Comparison of ENCODE assay signal across 15 cellular contexts in the genomic region with DNA sequence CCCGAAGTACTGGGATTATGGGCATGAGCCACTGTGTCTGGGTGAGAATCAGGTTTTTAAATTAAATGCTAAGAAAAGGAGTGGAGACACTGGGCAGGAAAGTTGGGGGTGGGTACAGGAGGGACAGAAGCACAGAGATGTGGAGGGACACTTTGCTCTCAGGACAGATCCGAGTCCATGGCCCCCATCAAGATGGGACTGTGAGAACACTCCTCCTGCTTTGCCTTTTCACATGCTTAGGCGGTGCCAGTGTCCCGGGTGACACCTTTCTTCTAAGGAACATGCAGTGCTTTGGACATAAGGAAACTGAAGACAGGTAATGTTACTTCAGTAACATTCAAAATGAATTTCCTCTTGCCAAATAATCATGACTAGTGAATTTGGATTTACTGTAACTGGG. TPM values are rescaled to one million over a fixed set of nuclear protein-coding genes. Genes with fewer than 3 reads are reported as not detected.
DNase-seq lines count a peak whose midpoint lies in the region; ATAC-seq and TF ChIP-seq lines count a peak whose summit lies in the region.
"Had no signal": no experiment of that assay in that cellular context is flagged by ENCODE, and none has a peak within 500 bp of the region (broad histone marks: within the 10 kb centered on the region; RNA-seq: fewer than 3 reads in every experiment).

No MANE protein-coding gene starts in this region.

- intact Hi-C loops in sigmoid colon (cut with DNase I) (no loop called here), posterior vena cava (cut with DNase I) (no loop called here)

- H3K27me3 ChIP-seq in AG04450 (ENCODE audit: control insufficient read depth, insufficient read depth, low read length) (no peaks in the 10 kb centered on the region), right atrium auricular region (no peaks in the 10 kb centered on the region), sigmoid colon (no peaks in the 10 kb centered on the region)
- H3K27me3 ChIP-seq: neural progenitor cell had no signal

- POLR2A ChIA-PET in AG04450 (lab: Yijun Ruan, JAX) = interaction anchor here (1.2 kb wide), 1 partner anchor 17 kb away, joined by 4 read pairs; a partner anchor contains a TSS

- TF ChIP-seq CTCF in AG04450 (IDR thresholded peaks at IDR 0.05; ENCODE audit: low read depth, low read length) = no peak
- TF ChIP-seq CTCF in VCaP (conservative IDR thresholded peaks at IDR 0.05) = no peak
- TF ChIP-seq CTCF in right atrium auricular region (IDR thresholded peaks at IDR 0.05) = no peak
- no peak for TF ChIP-seq CTCF in sigmoid colon (IDR thresholded peaks at IDR 0.05)

- WGBS in sigmoid colon, 2 donors = 76 to 91% methylated on average over 4 of the region's 4 CpGs

- H3K4me1 ChIP-seq in right atrium auricular region (peaks cover 0 to 43% of the 10 kb centered on the region in 2 donors), sigmoid colon (peaks cover 0 to 51% (median 48%) of the 10 kb centered on the region in 4 donors)
- H3K4me1 ChIP-seq: neural progenitor cell had no signal

- no peak for TF ChIP-seq EP300 in sigmoid colon (IDR thresholded peaks at IDR 0.05)

- H3K27ac ChIP-seq in AG04450 (ENCODE audit: low read depth, low read length) (peak overlapping the region; percentile 11), VCaP (peak overlapping the region; percentile 88), right atrium auricular region (peak overlapping the region; percentile 86 to 90), sigmoid colon (peak overlapping the region; percentile 41 to 75 (median 72))
- H3K27ac ChIP-seq: neural progenitor cell, WERI-Rb-1 had no signal

- H3K4me3 ChIP-seq in AG04450 (ENCODE audit: low read depth, low read length) = no peak overlapping the region
- peak overlapping the region; percentile 28 to 33 for H3K4me3 ChIP-seq in right atrium auricular region
- H3K4me3 ChIP-seq in sigmoid colon = no peak overlapping the region
- H3K4me3 ChIP-seq: neural progenitor cell had no signal

- H3K36me3 ChIP-seq in right atrium auricular region (no peaks in the 10 kb centered on the region), sigmoid colon (peaks cover 0 to 19% (median 0%) of the 10 kb centered on the region in 4 donors)

- DNase-seq in AG04450 (ENCODE audit: low read depth, low spot score) (no peak), right atrium auricular region (ENCODE audit: low spot score) (no peak), sigmoid colon (peak; percentile 43), left lobe of liver (ENCODE audit: low spot score) (no peak), posterior vena cava (ENCODE audit: low spot score) (no peak)
- DNase-seq: activated CD4-positive, alpha-beta T cell treated with anti-CD3 and anti-CD28 coated beads, Interleukin-2, amount 50 U/mL, for 48 hours; activated naive CD4-positive, alpha-beta T cell treated with Interleukin-2 at 50 U/mL for 16 hours; activated T-cell treated with anti-CD3 and anti-CD28 coated beads for 4 hours; NCI-H1436; NCI-H774; WERI-Rb-1 had no signal

- no peak for TF ChIP-seq POLR2A in sigmoid colon (IDR thresholded peaks at IDR 0.05)

- H3K9me3 ChIP-seq in AG04450 (ENCODE audit: control insufficient read depth, insufficient read depth, low read length) (no peaks in the 10 kb centered on the region), right atrium auricular region (no peaks in the 10 kb centered on the region), sigmoid colon (no peaks in the 10 kb centered on the region)

- CTCF ChIA-PET in AG04450 (lab: Charles Lee) = no interaction called here

- ATAC-seq in left lobe of liver (no peak), HG03097 (IDR thresholded peaks at IDR 0.05; ENCODE audit: low FRiP score, unreplicated experiment) (no peak), HG02759 (IDR thresholded peaks at IDR 0.05; ENCODE audit: unreplicated experiment) (no peak)

RNA-seq across cellular contexts. Expression of a gene that starts 16.7 kb away (rescaled TPM):
- polyA plus RNA-seq in AG04450 (2011; rRNA removed) = 3.3 and 4.1 TPM in 2 replicates
- polyA minus RNA-seq in AG04450 (2011; rRNA and poly(A)+ RNA removed) = 2.0 TPM in 2 replicates
- 10 to 100 TPM; 10.9 to 16.4 TPM for total RNA-seq in right atrium auricular region
- total RNA-seq in sigmoid colon = 10 to 100 TPM in 2 of 4 donors, 1 to 10 TPM in 2; 3.9 to 11.8 (median 9.0) TPM
- 10 to 100 TPM in 1 of 3 donors, 1 to 10 TPM in 2; 5.4 to 16.6 (median 6.2) TPM for polyA plus RNA-seq in sigmoid colon
- total RNA-seq in left lobe of liver = 3.5 TPM
- total RNA-seq in posterior vena cava = 1 to 10 TPM; 2.3 to 4.5 TPM

RNA-seq across cellular contexts. Expression of a gene that starts 32.8 kb away (rescaled TPM):
- polyA plus RNA-seq in AG04450 (2011; rRNA removed) = 1.6 and 2.0 TPM in 2 replicates
- polyA minus RNA-seq in AG04450 (2011; rRNA and poly(A)+ RNA removed) = 2.3 and 2.9 TPM in 2 replicates
- total RNA-seq in right atrium auricular region = 10 to 100 TPM; 17.2 to 18.6 TPM
- total RNA-seq in sigmoid colon = 1 to 10 TPM; 3.5 to 5.8 (median 4.6) TPM
- 1 to 10 TPM in 2 of 3 donors, under 1 TPM in 1; 0.23 to 7.4 (median 1.2) TPM for polyA plus RNA-seq in sigmoid colon
- 2.0 TPM for total RNA-seq in left lobe of liver
- total RNA-seq in posterior vena cava = 1 to 10 TPM; 6.1 to 6.9 TPM

Comparison
In these comparisons a context has a peak if more than half of its experiments do, and no peak if none do; other contexts are left out.
1. H3K27ac ChIP-seq: peak in every context shown above with its lines; median percentile 88 in VCaP; 88 in right atrium auricular region; 72 in sigmoid colon; 11 in AG04450.
2. H3K4me3 ChIP-seq: peak in right atrium auricular region (2 of 2); none in AG04450 (single experiment) and sigmoid colon (0 of 4).